8 cellular contexts compared by ENCODE assay signal in genomic region chr3:142027713-142028112, GRCh38.
DNase-seq lines count a peak whose midpoint lies in the region; ATAC-seq, FAIRE-seq and TF ChIP-seq lines count a peak whose summit lies in the region.

No MANE protein-coding gene starts in this region.

- H3K4me3 ChIP-seq in CD4-positive, alpha-beta memory T cell (ENCODE audit: low read length in 2 of 2): peak overlapping the region in 1 of 2 donors; percentile 2
- peak overlapping the region; percentile 67 for H3K4me3 ChIP-seq in SU-DHL-6 (ENCODE audit: insufficient read depth, low read length, poor library complexity, severe bottlenecking)

- H4K20me1 ChIP-seq in SU-DHL-6 (ENCODE audit: low read depth, low read length): no peaks in the 10 kb centered on the region

- H3K9me3 ChIP-seq in CD4-positive, alpha-beta memory T cell (ENCODE audit: control insufficient read depth in 1 of 2, low read length in 2 of 2): no peaks in the 10 kb centered on the region
- no peaks in the 10 kb centered on the region for H3K9me3 ChIP-seq in SU-DHL-6 (ENCODE audit: insufficient read depth, low read length)

- CTCF ChIA-PET in CD4-positive, alpha-beta memory T cell (lab: Charles Lee; ENCODE audit: partially characterized antibody): interaction anchor here (0.8 to 0.9 kb wide), 2 partner anchors 56 to 272 kb away, joined by 3 read pairs; no protein-coding TSS in a partner anchor

- no peaks in the 10 kb centered on the region for H3K27me3 Mint-ChIP-seq in CD4-positive, alpha-beta memory T cell
- no peaks in the 10 kb centered on the region for H3K27me3 Mint-ChIP-seq in nephron progenitor cell (ENCODE audit: low read depth, poor library complexity)

- no peaks in the 10 kb centered on the region for H3K27me3 ChIP-seq in CD4-positive, alpha-beta memory T cell (ENCODE audit: insufficient read depth, low read length)
- H3K27me3 ChIP-seq in SU-DHL-6 (ENCODE audit: low read length): no peaks in the 10 kb centered on the region

- peaks cover 14 to 25% (median 17%) of the 10 kb centered on the region in 4 donors for H3K4me1 Mint-ChIP-seq in CD4-positive, alpha-beta memory T cell
- H3K4me1 Mint-ChIP-seq in nephron progenitor cell: peaks cover 26% of the 10 kb centered on the region

- peaks cover 6% of the 10 kb centered on the region for H3K4me1 ChIP-seq in CD4-positive, alpha-beta memory T cell (ENCODE audit: insufficient read depth, low read length)

- H3K36me3 Mint-ChIP-seq in CD4-positive, alpha-beta memory T cell: peaks cover 2 to 8% of the 10 kb centered on the region in 2 donors
- H3K36me3 Mint-ChIP-seq in nephron progenitor cell (ENCODE audit: low read depth): peaks cover 36% of the 10 kb centered on the region

- H3K9me2 ChIP-seq in SU-DHL-6 (replicated peaks; ENCODE audit: insufficient read depth, low read length): no peaks in the 10 kb centered on the region

- FAIRE-seq in HTR-8/SVneo (lab: Jason Lieb, UNC): no peak

- H3K27ac Mint-ChIP-seq in CD4-positive, alpha-beta memory T cell: peak overlapping the region in 6 of 7 donors; percentile 4 to 70 (median 42)
- peak overlapping the region; percentile 77 for H3K27ac Mint-ChIP-seq in nephron progenitor cell

- H3K9me3 Mint-ChIP-seq in CD4-positive, alpha-beta memory T cell: no peaks in the 10 kb centered on the region
- H3K9me3 Mint-ChIP-seq in nephron progenitor cell: no peaks in the 10 kb centered on the region

- H3K4me3 Mint-ChIP-seq in CD4-positive, alpha-beta memory T cell: peak overlapping the region; percentile 62 to 81 (median 78)
- peak overlapping the region; percentile 94 for H3K4me3 Mint-ChIP-seq in nephron progenitor cell

- intact Hi-C loops in CD4-positive, alpha-beta memory T cell (cut with micrococcal nuclease): no loop called here

- H3K4me2 ChIP-seq in SU-DHL-6 (ENCODE audit: low read depth, low read length, poor library complexity, severe bottlenecking): peak overlapping the region; percentile 91

- peak; percentile 61 for ATAC-seq in GM18909 (IDR thresholded peaks at IDR 0.05; ENCODE audit: poor library complexity, unreplicated experiment)
- ATAC-seq in HG02870 (IDR thresholded peaks at IDR 0.05; ENCODE audit: unreplicated experiment): no peak

- TF ChIP-seq CTCF in SU-DHL-6 (IDR thresholded peaks at IDR 0.05; ENCODE audit: insufficient read depth, low read length, poor library complexity, severe bottlenecking): no peak
- no peak for TF ChIP-seq CTCF in nephron progenitor cell (IDR thresholded peaks at IDR 0.05)

- H3K79me2 ChIP-seq in SU-DHL-6 (ENCODE audit: insufficient read depth, low read length): no peaks in the 10 kb centered on the region

- H3F3A ChIP-seq in SU-DHL-6 (ENCODE audit: insufficient read depth): no peaks in the 10 kb centered on the region

- POLR2A ChIA-PET in CD4-positive, alpha-beta memory T cell (lab: Charles Lee; ENCODE audit: partially characterized antibody): no interaction called here

- H3K36me3 ChIP-seq in CD4-positive, alpha-beta memory T cell (ENCODE audit: insufficient read depth, low read length): no peaks in the 10 kb centered on the region
- H3K36me3 ChIP-seq in SU-DHL-6 (ENCODE audit: low read length): no peaks in the 10 kb centered on the region

- H2AFZ ChIP-seq in SU-DHL-6 (ENCODE audit: low read depth, low read length, severe bottlenecking): peak overlapping the region; percentile 69

- H3K9ac ChIP-seq in SU-DHL-6 (ENCODE audit: low read length): peak overlapping the region; percentile 40

- H3K27ac ChIP-seq in CD4-positive, alpha-beta memory T cell (ENCODE audit: low read depth, low read length): no peak overlapping the region
- H3K27ac ChIP-seq in SU-DHL-6 (ENCODE audit: low read depth, low read length): peak overlapping the region; percentile 47
- peak overlapping the region; percentile 31 for H3K27ac ChIP-seq in epithelial cell of prostate

- peak in 1 of 5 donors; percentile 47 for DNase-seq in CD4-positive, alpha-beta memory T cell
- DNase-seq in HTR-8/SVneo (ENCODE audit: insufficient read length, low spot score): peak; percentile 18
- no peak for DNase-seq in epithelial cell of prostate (ENCODE audit: low read depth, low spot score)
- peak; percentile 9 for DNase-seq in nephron progenitor cell
- DNase-seq in SKM-1 (lab: John Stamatoyannopoulos, UW; ENCODE audit: unreplicated experiment): no peak

Comparison
In these comparisons a context has a peak if more than half of its experiments do, and no peak if none do; other contexts are left out.
1. DNase-seq: peak in HTR-8/SVneo (single experiment) and nephron progenitor cell (single experiment); none in epithelial cell of prostate (single experiment) and SKM-1 (single experiment).